ENCODE assay signal across 1 cellular context in genomic region chr3:184135149-184135910, GRCh38.
TF ChIP-seq lines count a peak whose summit lies in the region.

EIF2B5 (plus strand) TSS chr3:184135358; CDS start chr3:184135386, 28 bp downstream.

TF ChIP-seq in K562, 482 proteins besides CTCF, POLR2A, EP300 and RAD21 (continued from another document and continues in another):
- no peak for TF ChIP-seq ID3 (CRISPR knock-in tag; IDR thresholded peaks at IDR 0.05)
- TF ChIP-seq ID3 (tag; IDR thresholded peaks at IDR 0.05), result peak; percentile 79
- TF ChIP-seq RBM17 (IDR thresholded peaks at IDR 0.05; ENCODE audit: borderline replicate concordance, low read depth, low read length), result no peak
- no peak for TF ChIP-seq KDM2B (CRISPR knock-in tag; IDR thresholded peaks at IDR 0.05)
- no peak for TF ChIP-seq IRF1 (CRISPR knock-in tag; IDR thresholded peaks at IDR 0.05; ENCODE audit: borderline replicate concordance)
- TF ChIP-seq CREB5 (CRISPR knock-in tag; IDR thresholded peaks at IDR 0.05), result no peak
- TF ChIP-seq PHB (CRISPR knock-in tag; IDR thresholded peaks at IDR 0.05), result no peak
- TF ChIP-seq CBFA2T3 (IDR thresholded peaks at IDR 0.05), result no peak
- no peak for TF ChIP-seq MTF1 (CRISPR knock-in tag; IDR thresholded peaks at IDR 0.05; ENCODE audit: borderline replicate concordance)
- TF ChIP-seq FOXK2 (conservative IDR thresholded peaks at IDR 0.05 in 1 of 2, IDR thresholded peaks at IDR 0.05 in 1 of 2; ENCODE audit: low read depth in 2 of 2), result peak; percentile 71 to 75; a peak in 2 of 4 replicates
- no peak for TF ChIP-seq ZBTB34 (CRISPR knock-in tag; IDR thresholded peaks at IDR 0.05)
- no peak for TF ChIP-seq ZNF133 (CRISPR knock-in tag; IDR thresholded peaks at IDR 0.05)
- no peak for TF ChIP-seq ZSCAN32 (CRISPR knock-in tag; IDR thresholded peaks at IDR 0.05)
- TF ChIP-seq ZBTB17 (CRISPR knock-in tag; IDR thresholded peaks at IDR 0.05), result peak; percentile 77; the same call in 1 of the 2 replicates
- TF ChIP-seq ZNF511 (CRISPR knock-in tag; IDR thresholded peaks at IDR 0.05), result peak; percentile 42; the same call in 1 of the 2 replicates
- TF ChIP-seq RREB1 (CRISPR knock-in tag; IDR thresholded peaks at IDR 0.05), result peak; percentile 22; the same call in 1 of the 2 replicates
- no peak for TF ChIP-seq ARHGAP35 (IDR thresholded peaks at IDR 0.05; ENCODE audit: partially characterized antibody)
- peak; percentile 58; the same call in 1 of the 2 replicates for TF ChIP-seq ZBTB7A (IDR thresholded peaks at IDR 0.05; ENCODE audit: borderline replicate concordance, control insufficient read depth, low read depth, low read length)
- no peak for TF ChIP-seq SP2 (IDR thresholded peaks at IDR 0.05; ENCODE audit: extremely low read depth, low read depth, low read length, poor library complexity, severe bottlenecking)
- peak in 1 of 2 experiments; percentile 76; a peak in 2 of 4 replicates for TF ChIP-seq RCOR1 (IDR thresholded peaks at IDR 0.05; ENCODE audit: borderline replicate concordance in 1 of 2, low read depth in 2 of 2, low read length in 2 of 2)
- TF ChIP-seq HMGXB4 (CRISPR knock-in tag; IDR thresholded peaks at IDR 0.05), result peak; percentile 76; the same call in 1 of the 2 replicates
- TF ChIP-seq ZNF282 (CRISPR knock-in tag; IDR thresholded peaks at IDR 0.05), result no peak
- peak; percentile 98 for TF ChIP-seq ELF1 (tag; IDR thresholded peaks at IDR 0.05)
- TF ChIP-seq POLR2H (tag; IDR thresholded peaks at IDR 0.05; ENCODE audit: low read depth), result peak; percentile 87
- TF ChIP-seq SIN3A (IDR thresholded peaks at IDR 0.05; ENCODE audit: borderline replicate concordance in 2 of 2, control insufficient read depth in 1 of 2, low read depth in 2 of 2, low read length in 2 of 2), result peak; percentile 80
- TF ChIP-seq DDX20 (tag; IDR thresholded peaks at IDR 0.05; ENCODE audit: low read depth), result no peak
- TF ChIP-seq E4F1 (CRISPR knock-in tag; IDR thresholded peaks at IDR 0.05; ENCODE audit: borderline replicate concordance), result no peak
- TF ChIP-seq NR4A1 (CRISPR knock-in tag; IDR thresholded peaks at IDR 0.05), result peak; percentile 39; the same call in 1 of the 2 replicates
- TF ChIP-seq NR4A1 (tag; IDR thresholded peaks at IDR 0.05), result 0 out of 2 replicates have a peak, but pooled peaks have one; percentile 37
- peak; percentile 88 for TF ChIP-seq KAT2B (IDR thresholded peaks at IDR 0.05; ENCODE audit: low read depth, low read length)
- no peak for TF ChIP-seq YBX1 (IDR thresholded peaks at IDR 0.05)
- no peak for TF ChIP-seq POLR3A (IDR thresholded peaks at IDR 0.05; ENCODE audit: borderline replicate concordance, extremely low read depth, insufficient read depth, insufficient read length)
- TF ChIP-seq SAFB (IDR thresholded peaks at IDR 0.05; ENCODE audit: borderline replicate concordance, low read depth, low read length), result no peak
- no peak for TF ChIP-seq ZC3H8 (IDR thresholded peaks at IDR 0.05)
- no peak for TF ChIP-seq EHMT2 (IDR thresholded peaks at IDR 0.05)
- peak; percentile 17; the same call in 1 of the 2 replicates for TF ChIP-seq HMBOX1 (IDR thresholded peaks at IDR 0.05)
- no peak for TF ChIP-seq SETDB1 (IDR thresholded peaks at IDR 0.05; ENCODE audit: low read length)
- no peak for TF ChIP-seq TSC22D4 (tag; IDR thresholded peaks at IDR 0.05)
- no peak; a peak in 1 of 6 replicates for TF ChIP-seq ZBTB11 (CRISPR knock-in tag; IDR thresholded peaks at IDR 0.05)
- TF ChIP-seq ZBTB12 (CRISPR knock-in tag; IDR thresholded peaks at IDR 0.05), result no peak
